ENCODE assay signal across 16 cellular contexts in genomic region chr2:165497659-165498306, GRCh38. TPM values are rescaled to one million over a fixed set of nuclear protein-coding genes. Genes with fewer than 3 reads are reported as not detected.
"Had no signal": no experiment of that assay in that cellular context is flagged by ENCODE, and none has a peak within 500 bp of the region (broad histone marks: within the 10 kb centered on the region; RNA-seq: fewer than 3 reads in every experiment).

No MANE protein-coding gene starts in this region.

- ATAC-seq: activated naive CD8-positive, alpha-beta T cell treated with anti-CD3 and anti-CD28 coated beads, Interleukin-2, amount 50 U/mL, for 24 hours; activated T-cell treated with anti-CD3 and anti-CD28 coated beads, Interleukin-2, amount 50 U/mL, for 4 hours; foreskin keratinocyte; left lobe of liver; stimulated activated naive CD8-positive, alpha-beta T cell treated with anti-CD3 and anti-CD28 coated beads, Interleukin-15, amount 100 ng/mL, for 72 hours had no signal

- DNase-seq: activated CD4-positive, alpha-beta T cell treated with anti-CD3 and anti-CD28 coated beads, Interleukin-2, amount 50 U/mL, for 1 hour; activated CD4-positive, CD25-positive, alpha-beta regulatory T cell treated with anti-CD3 and anti-CD28 coated beads, Interleukin-2, amount 50 U/mL, for 72 hours; activated CD8-positive, alpha-beta memory T cell treated with anti-CD3 and anti-CD28 coated beads, Interleukin-2, amount 50 U/mL, for 4 hours; activated naive CD4-positive, alpha-beta T cell treated with anti-CD3 and anti-CD28 coated beads, Interleukin-2, amount 10 ng/mL, durations not matched to agents 7 days and 5 days; activated naive CD8-positive, alpha-beta T cell treated with anti-CD3 and anti-CD28 coated beads, Interleukin-2, amount 50 U/mL, for 24 hours; activated T-cell treated with anti-CD3 and anti-CD28 coated beads, Interleukin-2, amount 50 U/mL, for 4 hours; aorta; colonic mucosa; endodermal cell; foreskin keratinocyte; hypothalamus; nephron progenitor cell; stimulated activated CD4-positive, alpha-beta T cell treated with anti-CD3 and anti-CD28 coated beads, Interleukin-12 subunit alpha, Interleukin-12 subunit beta, amount 100 ng/mL, for 4 hours; stimulated activated CD4-positive, alpha-beta T cell treated with anti-CD3 and anti-CD28 coated beads, Interleukin-1b, Interleukin-23, amount 100 ng/mL, for 48 hours; stimulated activated naive CD8-positive, alpha-beta T cell treated with anti-CD3 and anti-CD28 coated beads, Interleukin-15, amount 100 ng/mL, for 72 hours had no signal

- H3K27ac ChIP-seq: colonic mucosa, foreskin keratinocyte had no signal

- H3K4me1 ChIP-seq: colonic mucosa, foreskin keratinocyte had no signal

- H3K4me3 ChIP-seq: colonic mucosa had no signal

- H3K27me3 ChIP-seq: colonic mucosa, foreskin keratinocyte had no signal

- H3K36me3 ChIP-seq: colonic mucosa had no signal

- H3K9me3 ChIP-seq: colonic mucosa had no signal

RNA-seq across cellular contexts. Expression of gene CSRNP3, which starts 28.3 kb away (rescaled TPM):
- total RNA-seq: activated T-cell treated with anti-CD3 and anti-CD28 coated beads, Interleukin-2, amount 50 U/mL, for 4 hours had no signal
